Comparison of ENCODE assay signal across 11 cellular contexts in genomic region chrX:68997911-68998310, GRCh38.
DNase-seq lines count a peak whose midpoint lies in the region; ATAC-seq and TF ChIP-seq lines count a peak whose summit lies in the region.
"Had no signal": no experiment of that assay in that cellular context is flagged by ENCODE, and none has a peak within 500 bp of the region (broad histone marks: within the 10 kb centered on the region; RNA-seq: fewer than 3 reads in every experiment).

No MANE protein-coding gene starts in this region.

- no peaks in the 10 kb centered on the region for H3K9me2 ChIP-seq in PC-3 (replicated peaks; ENCODE audit: low read length)

- WGBS in transverse colon (ENCODE audit: low coverage in 1 of 2), 2 donors, result 47% methylated on average over 2 of the region's 2 CpGs; no CpG with 5 or more reads in 1 of the 2 donors

- H3K9me3 Mint-ChIP-seq in endothelial cell (ENCODE audit: unreplicated experiment), result no peaks in the 10 kb centered on the region
- H3K9me3 Mint-ChIP-seq in immature natural killer cell, result no peaks in the 10 kb centered on the region

- no peaks in the 10 kb centered on the region for H3K4me1 Mint-ChIP-seq in endothelial cell (ENCODE audit: unreplicated experiment)
- no peaks in the 10 kb centered on the region for H3K4me1 Mint-ChIP-seq in immature natural killer cell
- H3K4me1 Mint-ChIP-seq: activated CD8-positive, alpha-beta memory T cell treated with anti-CD3 and anti-CD28 coated beads, Interleukin-2, amount 10 ng/mL, durations not matched to agents 7 days and 5 days had no signal

- POLR2A ChIA-PET in PC-3 (lab: Charles Lee; ENCODE audit: unreplicated experiment), result no interaction called here

- TF ChIP-seq POLR2A in transverse colon (IDR thresholded peaks at IDR 0.05), result no peak

- in situ Hi-C loops in transverse colon (cut with MboI; ENCODE audit: low pct_ligation_motif_present in 1 of 4, low pct_unique_long_range_greater_than_20kb in 1 of 4, low sequenced_read_pairs in 3 of 4), result no loop called here

- H3K79me2 ChIP-seq in PC-3 (ENCODE audit: low read length), result no peaks in the 10 kb centered on the region

- H4K20me1 ChIP-seq in PC-3 (ENCODE audit: low read length), result no peaks in the 10 kb centered on the region

- no peaks in the 10 kb centered on the region for H3K36me3 Mint-ChIP-seq in endothelial cell (ENCODE audit: low read depth, unreplicated experiment)
- H3K36me3 Mint-ChIP-seq in immature natural killer cell, result no peaks in the 10 kb centered on the region
- H3K36me3 Mint-ChIP-seq: activated CD8-positive, alpha-beta memory T cell treated with anti-CD3 and anti-CD28 coated beads, Interleukin-2, amount 10 ng/mL, durations not matched to agents 7 days and 5 days had no signal

- H3K4me3 ChIP-seq in PC-3 (ENCODE audit: low read length), result no peak overlapping the region
- H3K4me3 ChIP-seq in transverse colon, result no peak overlapping the region
- H3K4me3 ChIP-seq: ascending aorta had no signal

- H3K36me3 ChIP-seq in PC-3 (ENCODE audit: low read depth, low read length), result no peaks in the 10 kb centered on the region
- H3K36me3 ChIP-seq in transverse colon, result no peaks in the 10 kb centered on the region
- H3K36me3 ChIP-seq: ascending aorta had no signal

- BruUV-seq in PC-3 (replicated peaks; lab: Mats Ljungman, UMichigan), result no TSS peak

- intact Hi-C loops in PC-3 (cut with micrococcal nuclease) (no loop called here), transverse colon (cut with DNase I; ENCODE audit: low total_unique reads) (no loop called here)

- no peak overlapping the region for H3K4me2 ChIP-seq in PC-3 (ENCODE audit: low read length)

- H3K27ac ChIP-seq in PC-3 (ENCODE audit: low read length) (0 out of 2 replicates have a peak overlapping the region, but pooled peaks have one; percentile 93), epithelial cell of prostate (peak overlapping the region; percentile 90), transverse colon (peak overlapping the region; percentile 53 to 82 (median 74))
- H3K27ac ChIP-seq: ascending aorta had no signal

- ATAC-seq in PC-3, result peak; percentile 15; the same call in 1 of the 2 replicates
- ATAC-seq: activated CD8-positive, alpha-beta memory T cell treated with anti-CD3 and anti-CD28 coated beads, Interleukin-2, amount 10 ng/mL, durations not matched to agents 7 days and 5 days had no signal

- H3K9me3 ChIP-seq in PC-3 (ENCODE audit: low read length) (no peaks in the 10 kb centered on the region), transverse colon (no peaks in the 10 kb centered on the region)
- H3K9me3 ChIP-seq: ascending aorta had no signal

- H2AFZ ChIP-seq in PC-3 (ENCODE audit: low read length), result no peak overlapping the region

- H3K4me1 ChIP-seq in PC-3 (ENCODE audit: insufficient read depth, low read length) (peaks cover 34% of the 10 kb centered on the region), transverse colon (peaks cover 8 to 39% (median 10%) of the 10 kb centered on the region in 4 donors)

- no peak overlapping the region for H3K4me3 Mint-ChIP-seq in endothelial cell (ENCODE audit: unreplicated experiment)
- H3K4me3 Mint-ChIP-seq in immature natural killer cell, result no peak overlapping the region
- H3K4me3 Mint-ChIP-seq: activated CD8-positive, alpha-beta memory T cell treated with anti-CD3 and anti-CD28 coated beads, Interleukin-2, amount 10 ng/mL, durations not matched to agents 7 days and 5 days had no signal

- no peak for TF ChIP-seq EP300 in transverse colon (IDR thresholded peaks at IDR 0.05; ENCODE audit: low read depth)

- DNase-seq in PC-3, result peak; percentile 16
- no peak for DNase-seq in epithelial cell of prostate (ENCODE audit: low read depth, low spot score)
- DNase-seq in left kidney (ENCODE audit: low read depth, low spot score), result peak; percentile 40
- DNase-seq in transverse colon, result peak; percentile 31
- no peak for DNase-seq in NCI-H524 treated with DMSO at 0.1 percent for 48 hours (lab: John Stamatoyannopoulos, UW)
- DNase-seq in endothelial cell (ENCODE audit: low spot score), result no peak
- DNase-seq in immature natural killer cell, result no peak
- DNase-seq: activated CD8-positive, alpha-beta memory T cell treated with anti-CD3 and anti-CD28 coated beads, Interleukin-2, amount 10 ng/mL, durations not matched to agents 7 days and 5 days; COR-L47; T-helper 9 cell had no signal

- TF ChIP-seq CTCF in PC-3 (conservative IDR thresholded peaks at IDR 0.05; ENCODE audit: low read depth, low read length) (no peak), transverse colon (IDR thresholded peaks at IDR 0.05) (no peak), endothelial cell (IDR thresholded peaks at IDR 0.05; ENCODE audit: unreplicated experiment) (no peak)

- H3K27me3 Mint-ChIP-seq in endothelial cell (ENCODE audit: unreplicated experiment), result peaks cover 1% of the 10 kb centered on the region
- H3K27me3 Mint-ChIP-seq in immature natural killer cell (ENCODE audit: low read depth in 3 of 3), result peaks cover 2 to 11% (median 9%) of the 10 kb centered on the region in 3 donors

- CTCF ChIA-PET in PC-3 (lab: Charles Lee), result no interaction called here

- H3F3A ChIP-seq in PC-3 (ENCODE audit: low read length, unreplicated experiment), result no peaks in the 10 kb centered on the region

- no peaks in the 10 kb centered on the region for H3K27me3 ChIP-seq in PC-3 (ENCODE audit: low read length)
- H3K27me3 ChIP-seq in transverse colon, result no peaks in the 10 kb centered on the region
- H3K27me3 ChIP-seq: ascending aorta had no signal

- H3K27ac Mint-ChIP-seq in endothelial cell (ENCODE audit: unreplicated experiment) (no peak overlapping the region), immature natural killer cell (no peak overlapping the region)
- H3K27ac Mint-ChIP-seq: activated CD8-positive, alpha-beta memory T cell treated with anti-CD3 and anti-CD28 coated beads, Interleukin-2, amount 10 ng/mL, durations not matched to agents 7 days and 5 days had no signal

- H3K9ac ChIP-seq in PC-3 (ENCODE audit: low read length), result no peak overlapping the region

Comparison
In these comparisons a context has a peak if more than half of its experiments do, and no peak if none do; other contexts are left out.
1. DNase-seq: peak in PC-3 (single experiment), left kidney (single experiment) and transverse colon (single experiment); none in epithelial cell of prostate (single experiment), NCI-H524 treated with DMSO at 0.1 percent for 48 hours (single experiment), endothelial cell (single experiment) and immature natural killer cell (0 of 3).
2. Peak in every context shown above with its lines, with median percentiles within 50 percentile points of each other: H3K27ac ChIP-seq.